In genomic region chr11:2649848-2650247, GRCh38 we compare ENCODE assay signal across 35 cellular contexts.
"Had no signal": no experiment of that assay in that cellular context is flagged by ENCODE, and none has a peak within 500 bp of the region (broad histone marks: within the 10 kb centered on the region; RNA-seq: fewer than 3 reads in every experiment).

No MANE protein-coding gene starts in this region.

- H3K4me3 ChIP-seq: ascending aorta, cardiac muscle cell had no signal

- H3K27me3 Mint-ChIP-seq: activated B cell treated with CpG ODN at 0.5 μM for 24 hours; activated CD4-positive, alpha-beta memory T cell treated with anti-CD3 and anti-CD28 coated beads for 36 hours; activated CD4-positive, alpha-beta T cell treated with anti-CD3 and anti-CD28 coated beads, Interleukin-2, amount 10 ng/mL, durations not matched to agents 24 days and 14 days; activated CD8-positive, alpha-beta T cell treated with anti-CD3 and anti-CD28 coated beads for 36 hours; activated naive CD8-positive, alpha-beta T cell treated with anti-CD3 and anti-CD28 coated beads for 36 hours; activated T-helper 17 cell treated with anti-CD3 and anti-CD28 coated beads, Interleukin-2, amount 50 U/mL, for 72 hours had no signal

- H3K4me1 ChIP-seq: ascending aorta had no signal

- H3K27me3 ChIP-seq: ascending aorta, cardiac muscle cell had no signal

- DNase-seq: activated B cell treated with CpG ODN at 0.5 μM for 24 hours; activated CD4-positive, alpha-beta memory T cell treated with anti-CD3 and anti-CD28 coated beads for 36 hours; activated CD4-positive, alpha-beta T cell treated with anti-CD3 and anti-CD28 coated beads for 4 hours; activated CD4-positive, alpha-beta T cell treated with anti-CD3 and anti-CD28 coated beads, Interleukin-2, amount 10 ng/mL, durations not matched to agents 24 days and 14 days; activated CD4-positive, alpha-beta T cell treated with anti-CD3 and anti-CD28 coated beads, Interleukin-2, amount 50 U/mL, for 1 hour; activated CD4-positive, alpha-beta T cell treated with anti-CD3 and anti-CD28 coated beads, Interleukin-2, amount 50 U/mL, for 4 hours; activated CD4-positive, CD25-positive, alpha-beta regulatory T cell treated with anti-CD3 and anti-CD28 coated beads, Interleukin-2, amount 50 U/mL, for 72 hours; activated CD8-positive, alpha-beta memory T cell treated with anti-CD3 and anti-CD28 coated beads, Interleukin-2, amount 50 U/mL, for 4 hours; activated CD8-positive, alpha-beta T cell treated with anti-CD3 and anti-CD28 coated beads for 36 hours; activated effector memory CD4-positive, alpha-beta T cell treated with anti-CD3 and anti-CD28 coated beads, Interleukin-2, amount 50 U/mL, for 16 hours; activated gamma-delta T cell treated with Interleukin-2 at 50 U/mL for 16 hours; activated naive CD4-positive, alpha-beta T cell; activated naive CD4-positive, alpha-beta T cell treated with anti-CD3 and anti-CD28 coated beads for 36 hours; activated naive CD4-positive, alpha-beta T cell treated with anti-CD3 and anti-CD28 coated beads, Interleukin-2, amount 50 U/mL, for 16 hours; activated naive CD8-positive, alpha-beta T cell treated with anti-CD3 and anti-CD28 coated beads for 36 hours; activated T-cell treated with anti-CD3 and anti-CD28 coated beads for 4 hours; activated T-cell treated with anti-CD3 and anti-CD28 coated beads, Interleukin-2, amount 50 U/mL, for 1 hour; activated T-cell treated with anti-CD3 and anti-CD28 coated beads, Interleukin-2, amount 50 U/mL, for 4 hours; activated T-cell treated with anti-CD3 and anti-CD28 coated beads, Interleukin-2, amount 50 U/mL, for 72 hours; amygdala; anterior cingulate cortex; caudate nucleus; cerebellar nuclear complex; T-helper 2 cell; T-helper 9 cell had no signal

- H3K36me3 ChIP-seq: ascending aorta, cardiac muscle cell had no signal

- H3K27ac ChIP-seq: ascending aorta, cardiac muscle cell, VCaP had no signal

- H3K4me1 Mint-ChIP-seq: activated B cell treated with CpG ODN at 0.5 μM for 24 hours; activated CD4-positive, alpha-beta T cell treated with anti-CD3 and anti-CD28 coated beads, Interleukin-2, amount 10 ng/mL, durations not matched to agents 24 days and 14 days; activated naive CD8-positive, alpha-beta T cell treated with anti-CD3 and anti-CD28 coated beads for 36 hours; activated T-helper 17 cell treated with anti-CD3 and anti-CD28 coated beads, Interleukin-2, amount 50 U/mL, for 72 hours; central memory CD8-positive, alpha-beta T cell had no signal

- H3K4me3 Mint-ChIP-seq: activated B cell treated with CpG ODN at 0.5 μM for 24 hours; activated CD4-positive, alpha-beta memory T cell treated with anti-CD3 and anti-CD28 coated beads for 36 hours; activated CD4-positive, alpha-beta T cell treated with anti-CD3 and anti-CD28 coated beads, Interleukin-2, amount 10 ng/mL, durations not matched to agents 24 days and 14 days; activated CD8-positive, alpha-beta T cell treated with anti-CD3 and anti-CD28 coated beads for 36 hours; activated naive CD4-positive, alpha-beta T cell treated with anti-CD3 and anti-CD28 coated beads for 36 hours; activated naive CD8-positive, alpha-beta T cell treated with anti-CD3 and anti-CD28 coated beads for 36 hours; activated T-cell treated with anti-CD3 and anti-CD28 coated beads, Interleukin-2, amount 50 U/mL, for 4 hours; activated T-cell treated with anti-CD3 and anti-CD28 coated beads, Interleukin-2, amount 50 U/mL, for 72 hours; activated T-helper 1 cell treated with anti-CD3 and anti-CD28 coated beads, Interleukin-12 subunit alpha, Interleukin-12 subunit beta, Interleukin-2, Interleukin-4 antibody, amounts not matched to agents 30 ng/mL and 10 ng/mL and 1 ng/mL, durations not matched to agents 14 hours and 24 hours and 36 hours; activated T-helper 17 cell treated with anti-CD3 and anti-CD28 coated beads, Interleukin-2, amount 50 U/mL, for 72 hours; brain; central memory CD8-positive, alpha-beta T cell; T-helper 1 cell treated with Interleukin-12 subunit alpha and Interleukin-12 subunit beta and Interleukin-4 antibody, amounts not matched to agents 30 μg/mL and 1 μg/mL, for 36 hours; T-helper 2 cell treated with Interferon-gamma antibody and Interleukin-4, amounts not matched to agents 5 μg/mL and 100 μg/mL, for 36 hours had no signal

- ATAC-seq: activated CD8-positive, alpha-beta T cell treated with anti-CD3 and anti-CD28 coated beads for 36 hours; activated naive CD4-positive, alpha-beta T cell treated with anti-CD3 and anti-CD28 coated beads, Interleukin-2, amount 50 U/mL, for 72 hours; activated T-cell treated with anti-CD3 and anti-CD28 coated beads, Interleukin-2, amount 50 U/mL, for 4 hours; activated T-cell treated with anti-CD3 and anti-CD28 coated beads, Interleukin-2, amount 50 U/mL, for 72 hours; activated T-helper 17 cell treated with anti-CD3 and anti-CD28 coated beads, Interleukin-2, amount 50 U/mL, for 72 hours had no signal

- H3K27ac Mint-ChIP-seq: activated B cell treated with CpG ODN at 0.5 μM for 24 hours; activated CD4-positive, alpha-beta memory T cell treated with anti-CD3 and anti-CD28 coated beads for 36 hours; activated CD4-positive, alpha-beta T cell treated with anti-CD3 and anti-CD28 coated beads, Interleukin-2, amount 10 ng/mL, durations not matched to agents 24 days and 14 days; activated CD8-positive, alpha-beta T cell treated with anti-CD3 and anti-CD28 coated beads for 36 hours; activated naive CD4-positive, alpha-beta T cell treated with anti-CD3 and anti-CD28 coated beads for 36 hours; activated naive CD4-positive, alpha-beta T cell treated with anti-CD3 and anti-CD28 coated beads, Interleukin-2, amount 50 U/mL, for 72 hours; activated naive CD8-positive, alpha-beta T cell treated with anti-CD3 and anti-CD28 coated beads for 36 hours; activated T-cell treated with anti-CD3 and anti-CD28 coated beads, Interleukin-2, amount 50 U/mL, for 72 hours; activated T-helper 1 cell treated with anti-CD3 and anti-CD28 coated beads, Interleukin-12 subunit alpha, Interleukin-12 subunit beta, Interleukin-2, Interleukin-4 antibody, amounts not matched to agents 30 ng/mL and 10 ng/mL and 1 ng/mL, durations not matched to agents 14 hours and 24 hours and 36 hours; activated T-helper 17 cell treated with anti-CD3 and anti-CD28 coated beads, Interleukin-2, amount 50 U/mL, for 72 hours; brain; T-helper 1 cell treated with Interleukin-12 subunit alpha and Interleukin-12 subunit beta and Interleukin-4 antibody, amounts not matched to agents 30 μg/mL and 1 μg/mL, for 36 hours; T-helper 2 cell treated with Interferon-gamma antibody and Interleukin-4, amounts not matched to agents 5 μg/mL and 100 μg/mL, for 36 hours had no signal
